8 cellular contexts compared by ENCODE assay signal in the genomic region with DNA sequence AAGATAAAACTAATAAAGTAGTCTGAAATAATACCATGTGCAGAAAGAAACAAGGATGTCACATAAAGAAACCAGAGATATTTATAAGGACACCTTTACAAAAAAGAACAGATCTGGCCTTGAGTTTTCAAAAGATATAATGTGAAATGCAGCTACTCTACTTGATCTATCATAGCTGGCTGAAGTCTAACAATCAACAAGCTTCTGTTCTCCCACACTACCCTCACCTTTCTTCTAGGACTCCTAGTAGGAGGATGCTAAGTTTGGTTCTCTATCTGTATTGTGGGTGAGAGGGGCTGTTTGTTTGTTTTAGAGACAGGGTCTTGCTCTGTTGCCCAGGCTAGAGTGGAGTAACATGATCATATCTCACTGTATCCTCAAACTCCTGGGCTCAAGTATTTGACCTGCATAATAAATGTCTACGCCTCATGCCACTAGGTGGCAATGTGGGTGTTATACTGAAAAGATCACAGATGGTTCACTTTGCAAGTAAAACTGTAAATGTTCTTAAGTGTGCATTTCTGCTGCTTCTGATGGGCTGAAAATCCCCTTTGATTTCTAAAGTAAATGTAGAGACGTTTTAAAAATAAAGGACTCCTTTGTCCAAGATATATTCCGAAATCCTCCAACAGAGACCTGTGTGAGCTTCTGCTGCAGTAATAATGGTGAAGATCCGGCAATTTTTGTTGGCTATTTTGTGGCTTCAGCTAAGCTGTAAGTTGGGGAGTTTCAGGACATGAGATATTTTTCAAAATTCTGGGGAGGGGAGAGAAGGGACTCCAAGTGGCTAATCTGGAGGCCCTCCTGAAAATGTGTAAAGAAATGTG.
DNase-seq lines count a peak whose midpoint lies in the region; ATAC-seq and TF ChIP-seq lines count a peak whose summit lies in the region.

No MANE protein-coding gene starts in this region.

- in situ Hi-C loops in IMR-90 (cut with MboI; ENCODE audit: low sequenced_read_pairs), result no loop called here

- no peak overlapping the region for H3K23ac ChIP-seq in IMR-90 (ENCODE audit: low read depth, low read length)

- H3K4ac ChIP-seq in IMR-90 (ENCODE audit: low read depth, low read length), result no peak overlapping the region

- no peak overlapping the region for H2AFZ ChIP-seq in IMR-90 (replicated peaks; ENCODE audit: low read length, poor library complexity)

- H3K27me3 ChIP-seq in IMR-90 (ENCODE audit: control insufficient read depth, insufficient read depth, low read length) (peaks cover 15% of the 10 kb centered on the region), SJSA1 (replicated peaks) (peaks cover 4% of the 10 kb centered on the region; the same call in 1 of the 2 replicates), right lobe of liver (no peaks in the 10 kb centered on the region), vagina (no peaks in the 10 kb centered on the region)

- H2BK5ac ChIP-seq in IMR-90 (ENCODE audit: low read depth, low read length, poor library complexity, severe bottlenecking), result no peak overlapping the region

- H4K5ac ChIP-seq in IMR-90 (ENCODE audit: low read depth, low read length), result no peak overlapping the region

- H2AK9ac ChIP-seq in IMR-90 (replicated peaks; ENCODE audit: low read depth, low read length, poor library complexity), result no peak overlapping the region

- no peaks in the 10 kb centered on the region for H3K79me1 ChIP-seq in IMR-90 (ENCODE audit: low read depth in 1 of 2, low read length in 2 of 2)

- no peak overlapping the region for H2BK120ac ChIP-seq in IMR-90 (ENCODE audit: low read depth, low read length)

- H3K36me3 ChIP-seq in IMR-90 (ENCODE audit: control insufficient read depth, insufficient read depth, low read length), result no peaks in the 10 kb centered on the region
- no peaks in the 10 kb centered on the region for H3K36me3 ChIP-seq in SJSA1
- H3K36me3 ChIP-seq in right lobe of liver, result no peaks in the 10 kb centered on the region
- H3K36me3 ChIP-seq in vagina, result no peaks in the 10 kb centered on the region

- H4K8ac ChIP-seq in IMR-90 (ENCODE audit: low read depth in 2 of 2, low read length in 2 of 2), result no peak overlapping the region

- H3K4me2 ChIP-seq in IMR-90 (ENCODE audit: low read depth, low read length), result no peak overlapping the region

- no peaks in the 10 kb centered on the region for H3K9me1 ChIP-seq in IMR-90 (ENCODE audit: insufficient read depth, low read length)

- no peaks in the 10 kb centered on the region for H4K20me1 ChIP-seq in IMR-90 (ENCODE audit: insufficient read depth, low read length)

- H2BK15ac ChIP-seq in IMR-90 (ENCODE audit: low read depth, low read length), result no peak overlapping the region

- H3K18ac ChIP-seq in IMR-90 (ENCODE audit: low read depth, low read length), result no peak overlapping the region

- H3K56ac ChIP-seq in IMR-90 (ENCODE audit: extremely low read depth, insufficient read depth, low read length), result no peak overlapping the region

- TF ChIP-seq RAD21 in IMR-90 (IDR thresholded peaks at IDR 0.05; ENCODE audit: low read length), result peak; percentile 52

- H3K27ac ChIP-seq in IMR-90 (ENCODE audit: insufficient read depth, low read length) (no peak overlapping the region), SJSA1 (no peak overlapping the region), right lobe of liver (no peak overlapping the region), vagina (no peak overlapping the region)

- TF ChIP-seq POLR2A in IMR-90 (IDR thresholded peaks at IDR 0.05; ENCODE audit: low read depth, low read length) (no peak), right lobe of liver (IDR thresholded peaks at IDR 0.05) (no peak), vagina (IDR thresholded peaks at IDR 0.05) (no peak)

- DNase-seq in Right ventricle myocardium inferior (ENCODE audit: missing footprints) (no peak), cardiac septum (ENCODE audit: low spot score) (no peak), IMR-90 (peak; percentile 61), SJSA1 (ENCODE audit: low read depth in 1 of 2, low spot score in 2 of 2) (peak; percentile 28 to 46), dedifferentiated amniotic fluid mesenchymal stem cell (ENCODE audit: extremely low spot score) (peak; percentile 31), right lobe of liver (no peak), vagina (ENCODE audit: extremely low spot score in 2 of 2) (no peak)
- DNase-seq in stimulated activated CD4-positive, alpha-beta T cell treated with anti-CD3 and anti-CD28 coated beads, Interleukin-2, amount 100 ng/mL, for 24 hours, result no peak

- CTCF ChIA-PET in IMR-90 (lab: Yijun Ruan, JAX), result interaction anchor here (0.6 to 4.4 kb wide), 20 partner anchors 8 to 157 kb away, joined by 3 to 21 read pairs (median 4); no protein-coding TSS in a partner anchor

- no TSS peak for BruUV-seq in IMR-90 (replicated peaks; lab: Mats Ljungman, UMichigan)

- H3K9me3 ChIP-seq in IMR-90 (ENCODE audit: control insufficient read depth, insufficient read depth, low read length), result no peaks in the 10 kb centered on the region
- no peaks in the 10 kb centered on the region for H3K9me3 ChIP-seq in SJSA1 (replicated peaks)
- no peaks in the 10 kb centered on the region for H3K9me3 ChIP-seq in right lobe of liver
- no peaks in the 10 kb centered on the region for H3K9me3 ChIP-seq in vagina

- peak; percentile 60 for TF ChIP-seq CTCF in IMR-90 (conservative IDR thresholded peaks at IDR 0.05; ENCODE audit: low read depth, low read length)
- peak; percentile 47 to 66 (median 64) for TF ChIP-seq CTCF in right lobe of liver (IDR thresholded peaks at IDR 0.05)
- TF ChIP-seq CTCF in vagina (IDR thresholded peaks at IDR 0.05), result peak; percentile 47 to 53 (median 50)

- H3K14ac ChIP-seq in IMR-90 (replicated peaks; ENCODE audit: low read depth, low read length), result no peak overlapping the region

- POLR2A ChIA-PET in IMR-90 (lab: Charles Lee; ENCODE audit: unreplicated experiment), result no interaction called here

- intact Hi-C loops in Right ventricle myocardium inferior (cut with DNase I) (loop anchor here (2.0 kb wide), 1 partner anchor 55 kb away; no protein-coding TSS in a partner anchor), cardiac septum (cut with DNase I) (loop anchor here (5.0 kb wide), 1 partner anchor 53 kb away; no protein-coding TSS in a partner anchor), IMR-90 (cut with micrococcal nuclease) (loop anchor here (1.0 to 10.0 kb wide), 2 partner anchors 56 to 235 kb away; no protein-coding TSS in a partner anchor), right lobe of liver (cut with DNase I) (no loop called here), vagina (cut with DNase I) (no loop called here)

- WGBS in IMR-90 (ENCODE audit: extremely low coverage in 2 of 2, insufficient read length in 1 of 2), 2 experiments, result 80% methylated on average over 1 of the region's 4 CpGs; no CpG with 5 or more reads in 1 of the 2 experiments
- WGBS in right lobe of liver (ENCODE audit: insufficient coverage, low coverage, low lambda C conversion rate, missing lambda C conversion rate), result 19% methylated on average over 4 of the region's 4 CpGs

- H3K4me3 ChIP-seq in IMR-90 (ENCODE audit: insufficient read depth, low read depth, low read length) (no peak overlapping the region), SJSA1 (no peak overlapping the region), right lobe of liver (no peak overlapping the region), vagina (no peak overlapping the region)

- H2AK5ac ChIP-seq in IMR-90 (ENCODE audit: low read depth, low read length), result no peak overlapping the region

- no peak overlapping the region for H3K9ac ChIP-seq in IMR-90 (ENCODE audit: low read depth, low read length)

- H3K4me1 ChIP-seq in IMR-90 (ENCODE audit: control insufficient read depth, insufficient read depth, low read length), result no peaks in the 10 kb centered on the region
- H3K4me1 ChIP-seq in SJSA1 (replicated peaks), result no peaks in the 10 kb centered on the region
- H3K4me1 ChIP-seq in right lobe of liver, result no peaks in the 10 kb centered on the region
- H3K4me1 ChIP-seq in vagina, result no peaks in the 10 kb centered on the region

- no peak overlapping the region for H4K91ac ChIP-seq in IMR-90 (ENCODE audit: insufficient read depth, low read depth, low read length)

- dilution Hi-C loops in IMR-90 (cut with HindIII; ENCODE audit: low sequenced_read_pairs, unreplicated experiment), result no loop called here

- ATAC-seq in Right ventricle myocardium inferior (peak; percentile 76), IMR-90 (ENCODE audit: low read depth) (peak; percentile 76), right lobe of liver (peak; percentile 59 to 78 (median 69))

- H2BK20ac ChIP-seq in IMR-90 (ENCODE audit: low read depth, low read length), result no peak overlapping the region

TF ChIP-seq in IMR-90, 13 proteins besides CTCF, POLR2A, EP300 and RAD21:
- TF ChIP-seq SMC3 (IDR thresholded peaks at IDR 0.05; ENCODE audit: low read depth, low read length) (peak; percentile 48), RCOR1 (IDR thresholded peaks at IDR 0.05; ENCODE audit: insufficient replicate concordance, low read length) (no peak)

Comparison
In these comparisons a context has a peak if more than half of its experiments do, and no peak if none do; other contexts are left out.
1. DNase-seq: peak in IMR-90 (single experiment), SJSA1 (2 of 2) and dedifferentiated amniotic fluid mesenchymal stem cell (single experiment); none in Right ventricle myocardium inferior (single experiment), cardiac septum (single experiment), right lobe of liver (0 of 3), vagina (0 of 2) and stimulated activated CD4-positive, alpha-beta T cell treated with anti-CD3 and anti-CD28 coated beads, Interleukin-2, amount 100 ng/mL, for 24 hours (0 of 2).
2. intact Hi-C loops: an anchor here in Right ventricle myocardium inferior (2.0 kb wide), cardiac septum (5.0 kb wide) and IMR-90 (1.0 to 10.0 kb wide); none called in right lobe of liver and vagina.
3. Peak in every context shown above with its lines, with median percentiles within 50 percentile points of each other: ATAC-seq and CTCF ChIP-seq.